9 cellular contexts compared by ENCODE assay signal in the genomic region with DNA sequence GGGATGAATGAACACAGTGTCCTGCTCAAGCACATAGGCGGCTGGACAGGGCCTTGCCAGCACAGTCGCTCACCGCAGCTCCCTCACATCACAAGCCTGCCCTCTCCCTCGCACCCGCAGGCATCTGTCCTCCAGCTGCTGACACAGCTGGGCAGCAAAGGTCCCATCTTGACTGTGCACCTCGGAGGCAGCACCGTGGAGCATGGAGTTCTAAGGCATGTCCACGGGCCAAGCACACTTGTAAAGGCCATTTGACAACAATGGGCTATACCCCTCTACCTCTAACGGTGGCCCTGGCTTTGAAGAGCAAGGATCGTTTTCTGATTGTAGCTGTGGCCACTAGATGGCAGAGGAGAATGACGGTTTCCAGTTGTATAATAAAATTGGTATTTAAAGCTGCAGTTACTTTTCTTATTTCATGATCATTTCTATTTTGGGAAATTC. TPM values are rescaled to one million over a fixed set of nuclear protein-coding genes. Genes with fewer than 3 reads are reported as not detected.
DNase-seq lines count a peak whose midpoint lies in the region; ATAC-seq and TF ChIP-seq lines count a peak whose summit lies in the region.
"Had no signal": no experiment of that assay in that cellular context is flagged by ENCODE, and none has a peak within 500 bp of the region (broad histone marks: within the 10 kb centered on the region; RNA-seq: fewer than 3 reads in every experiment).

No MANE protein-coding gene starts in this region.

- in situ Hi-C loops in IMR-90 (cut with MboI; ENCODE audit: low sequenced_read_pairs) = loop anchor here (10.0 to 25.0 kb wide), 3 partner anchors 464 to 1311 kb away; a partner anchor contains a TSS

- H3K9me3 ChIP-seq in IMR-90 (ENCODE audit: control insufficient read depth, insufficient read depth, low read length) = no peaks in the 10 kb centered on the region
- H3K9me3 ChIP-seq in smooth muscle cell (replicated peaks; ENCODE audit: low read depth) = no peaks in the 10 kb centered on the region

- H3K79me2 ChIP-seq in smooth muscle cell (ENCODE audit: low read depth) = no peaks in the 10 kb centered on the region

- TF ChIP-seq CTCF in IMR-90 (conservative IDR thresholded peaks at IDR 0.05; ENCODE audit: low read depth, low read length) (peak; percentile 58), smooth muscle cell (IDR thresholded peaks at IDR 0.05; ENCODE audit: borderline replicate concordance, insufficient read depth, poor library complexity, severe bottlenecking) (peak; percentile 41)

- no peak overlapping the region for H3K14ac ChIP-seq in IMR-90 (replicated peaks; ENCODE audit: low read depth, low read length)

- H3K4ac ChIP-seq in IMR-90 (ENCODE audit: low read depth, low read length) = no peak overlapping the region

- H3K4me2 ChIP-seq in IMR-90 (ENCODE audit: low read depth, low read length) = no peak overlapping the region
- no peak overlapping the region for H3K4me2 ChIP-seq in smooth muscle cell

- POLR2A ChIA-PET in IMR-90 (lab: Charles Lee; ENCODE audit: unreplicated experiment) = interaction anchor here (0.6 kb wide), 1 partner anchor 362 kb away, joined by 7 read pairs; no protein-coding TSS in a partner anchor

- H3K27me3 ChIP-seq in IMR-90 (ENCODE audit: control insufficient read depth, insufficient read depth, low read length) = peaks cover 5% of the 10 kb centered on the region; the same call in 1 of the 2 replicates
- no peaks in the 10 kb centered on the region for H3K27me3 ChIP-seq in smooth muscle cell (ENCODE audit: low read depth)

- no peaks in the 10 kb centered on the region for H3K9me3 Mint-ChIP-seq in activated naive CD4-positive, alpha-beta T cell treated with anti-CD3 and anti-CD28 coated beads, Interleukin-2, amount 10 ng/mL, durations not matched to agents 7 days and 5 days
- H3K9me3 Mint-ChIP-seq: activated T-cell treated with anti-CD3 and anti-CD28 coated beads, Interleukin-2, amount 50 U/mL, for 4 hours had no signal

- H3K18ac ChIP-seq in IMR-90 (ENCODE audit: low read depth, low read length) = no peak overlapping the region

- dilution Hi-C loops in IMR-90 (cut with HindIII; ENCODE audit: low sequenced_read_pairs, unreplicated experiment) = no loop called here

- no peak overlapping the region for H3K27ac Mint-ChIP-seq in activated naive CD4-positive, alpha-beta T cell treated with anti-CD3 and anti-CD28 coated beads, Interleukin-2, amount 10 ng/mL, durations not matched to agents 7 days and 5 days

- no peak overlapping the region for H3K23ac ChIP-seq in IMR-90 (ENCODE audit: low read depth, low read length)

- TF ChIP-seq RAD21 in IMR-90 (IDR thresholded peaks at IDR 0.05; ENCODE audit: low read length) = peak; percentile 43

- H2BK15ac ChIP-seq in IMR-90 (ENCODE audit: low read depth, low read length) = no peak overlapping the region

- H2BK20ac ChIP-seq in IMR-90 (ENCODE audit: low read depth, low read length) = no peak overlapping the region

- no peaks in the 10 kb centered on the region for H3K9me1 ChIP-seq in IMR-90 (ENCODE audit: insufficient read depth, low read length)

- H3K27ac ChIP-seq in IMR-90 (ENCODE audit: insufficient read depth, low read length) (no peak overlapping the region), smooth muscle cell (ENCODE audit: low read depth) (no peak overlapping the region)

- no peak overlapping the region for H3K56ac ChIP-seq in IMR-90 (ENCODE audit: extremely low read depth, insufficient read depth, low read length)

- peak overlapping the region; percentile 70 for H2AFZ ChIP-seq in IMR-90 (replicated peaks; ENCODE audit: low read length, poor library complexity)
- H2AFZ ChIP-seq in smooth muscle cell (ENCODE audit: low read depth) = no peak overlapping the region

- CTCF ChIA-PET in IMR-90 (lab: Yijun Ruan, JAX) = interaction anchor here (0.6 to 1.3 kb wide), 4 partner anchors 9 to 575 kb away, joined by 3 to 9 read pairs (median 3); no protein-coding TSS in a partner anchor
- CTCF ChIA-PET in activated naive CD4-positive, alpha-beta T cell treated with anti-CD3 and anti-CD28 coated beads, Interleukin-2, amount 10 ng/mL, durations not matched to agents 7 days and 5 days (lab: Charles Lee) = interaction anchor here (0.7 to 1.6 kb wide), 7 partner anchors 8 to 464 kb away, joined by 3 to 7 read pairs (median 4); no protein-coding TSS in a partner anchor

- H4K91ac ChIP-seq in IMR-90 (ENCODE audit: insufficient read depth, low read depth, low read length) = no peak overlapping the region

- H2BK5ac ChIP-seq in IMR-90 (ENCODE audit: low read depth, low read length, poor library complexity, severe bottlenecking) = no peak overlapping the region

- H3K36me3 ChIP-seq in IMR-90 (ENCODE audit: control insufficient read depth, insufficient read depth, low read length) = peaks cover 2% of the 10 kb centered on the region; the same call in 1 of the 2 replicates
- no peaks in the 10 kb centered on the region for H3K36me3 ChIP-seq in smooth muscle cell (ENCODE audit: low read depth)

- H3K79me1 ChIP-seq in IMR-90 (ENCODE audit: low read depth in 1 of 2, low read length in 2 of 2) = no peaks in the 10 kb centered on the region

- WGBS in IMR-90 (ENCODE audit: extremely low coverage in 2 of 2, insufficient read length in 1 of 2), 2 experiments = no CpG with 5 or more reads among the region's 11 CpGs
- WGBS in smooth muscle cell (ENCODE audit: low lambda C conversion rate) = 51% methylated on average over 11 of the region's 11 CpGs

- H3K9ac ChIP-seq in IMR-90 (ENCODE audit: low read depth, low read length) = no peak overlapping the region
- no peak overlapping the region for H3K9ac ChIP-seq in smooth muscle cell (ENCODE audit: low read depth)

- H3K4me1 Mint-ChIP-seq in activated naive CD4-positive, alpha-beta T cell treated with anti-CD3 and anti-CD28 coated beads, Interleukin-2, amount 10 ng/mL, durations not matched to agents 7 days and 5 days = peaks cover 23% of the 10 kb centered on the region

- H4K20me1 ChIP-seq in IMR-90 (ENCODE audit: insufficient read depth, low read length) = no peaks in the 10 kb centered on the region
- H4K20me1 ChIP-seq in smooth muscle cell (ENCODE audit: low read depth) = no peaks in the 10 kb centered on the region

- H3K4me3 ChIP-seq in IMR-90 (ENCODE audit: insufficient read depth, low read depth, low read length) = no peak overlapping the region
- no peak overlapping the region for H3K4me3 ChIP-seq in smooth muscle cell

- H3F3A ChIP-seq in smooth muscle cell (ENCODE audit: low read depth) = no peaks in the 10 kb centered on the region

- peaks cover 2% of the 10 kb centered on the region; the same call in 1 of the 2 replicates for H3K4me1 ChIP-seq in IMR-90 (ENCODE audit: control insufficient read depth, insufficient read depth, low read length)
- H3K4me1 ChIP-seq in smooth muscle cell (ENCODE audit: low read depth) = no peaks in the 10 kb centered on the region

- H2AK9ac ChIP-seq in IMR-90 (replicated peaks; ENCODE audit: low read depth, low read length, poor library complexity) = peak overlapping the region; percentile 44

- intact Hi-C loops in IMR-90 (cut with micrococcal nuclease) = no loop called here
- intact Hi-C loops in left ventricle myocardium superior (cut with micrococcal nuclease) = loop anchor here (10.0 kb wide), 1 partner anchor 124 kb away; no protein-coding TSS in a partner anchor

- H3K27me3 Mint-ChIP-seq in activated naive CD4-positive, alpha-beta T cell treated with anti-CD3 and anti-CD28 coated beads, Interleukin-2, amount 10 ng/mL, durations not matched to agents 7 days and 5 days = peaks cover 7% of the 10 kb centered on the region

- no peak for TF ChIP-seq POLR2A in IMR-90 (IDR thresholded peaks at IDR 0.05; ENCODE audit: low read depth, low read length)

- no peak overlapping the region for H4K5ac ChIP-seq in IMR-90 (ENCODE audit: low read depth, low read length)

- ATAC-seq in IMR-90 (ENCODE audit: low read depth) (peak; percentile 55; the same call in 1 of the 2 replicates), left ventricle myocardium superior (peak; percentile 20)

- peak; percentile 18 for DNase-seq in SIG-M5 treated with dmso at 0.1 percent for 504 hours (lab: John Stamatoyannopoulos, UW; ENCODE audit: unreplicated experiment)
- DNase-seq in SIG-M5 (lab: John Stamatoyannopoulos, UW) = no peak
- peak; percentile 27 for DNase-seq in IMR-90
- DNase-seq in activated naive CD4-positive, alpha-beta T cell treated with anti-CD3 and anti-CD28 coated beads, Interleukin-2, amount 10 ng/mL, durations not matched to agents 7 days and 5 days = peak; percentile 35
- no peak for DNase-seq in left ventricle myocardium superior
- no peak for DNase-seq in smooth muscle cell (lab: John Stamatoyannopoulos, UW; ENCODE audit: unreplicated experiment)
- DNase-seq in GDM1 (lab: John Stamatoyannopoulos, UW) = no peak
- no peak for DNase-seq in activated gamma-delta T cell treated with Interleukin-2 at 50 U/mL for 16 hours
- DNase-seq: activated T-cell treated with anti-CD3 and anti-CD28 coated beads, Interleukin-2, amount 50 U/mL, for 4 hours had no signal

- no peaks in the 10 kb centered on the region for H3K36me3 Mint-ChIP-seq in activated naive CD4-positive, alpha-beta T cell treated with anti-CD3 and anti-CD28 coated beads, Interleukin-2, amount 10 ng/mL, durations not matched to agents 7 days and 5 days

- H4K8ac ChIP-seq in IMR-90 (ENCODE audit: low read depth in 2 of 2, low read length in 2 of 2) = no peak overlapping the region

- BruUV-seq in IMR-90 (replicated peaks; lab: Mats Ljungman, UMichigan) = no TSS peak

- no peak overlapping the region for H2AK5ac ChIP-seq in IMR-90 (ENCODE audit: low read depth, low read length)

- no peak overlapping the region for H3K4me3 Mint-ChIP-seq in activated naive CD4-positive, alpha-beta T cell treated with anti-CD3 and anti-CD28 coated beads, Interleukin-2, amount 10 ng/mL, durations not matched to agents 7 days and 5 days
- H3K4me3 Mint-ChIP-seq: activated T-cell treated with anti-CD3 and anti-CD28 coated beads, Interleukin-2, amount 50 U/mL, for 4 hours had no signal

- H2BK120ac ChIP-seq in IMR-90 (ENCODE audit: low read depth, low read length) = no peak overlapping the region

TF ChIP-seq in IMR-90, 13 proteins besides CTCF, POLR2A, EP300 and RAD21 (continues in another document):
- TF ChIP-seq RFX5 (IDR thresholded peaks at IDR 0.05; ENCODE audit: low read depth, low read length) (peak; percentile 35; the same call in 1 of the 2 replicates), SMC3 (IDR thresholded peaks at IDR 0.05; ENCODE audit: low read depth, low read length) (peak; percentile 32)

RNA-seq across cellular contexts. Expression of a gene that starts 53.8 kb away (rescaled TPM):
- total RNA-seq in IMR-90 (2012; rRNA removed) = under 0.01 and 0.18 TPM in 2 replicates
- polyA plus RNA-seq in IMR-90 (2012; rRNA removed) = 0.67 and 0.72 TPM in 2 replicates
- polyA plus RNA-seq in IMR-90 (2012; cell fraction: cytosol; rRNA removed) = 0.54 and 0.81 TPM in 2 replicates
- polyA plus RNA-seq in IMR-90 (2012; cell fraction: nucleus; rRNA removed; ENCODE audit: low replicate concordance) = 0.30 and 0.32 TPM in 2 replicates
- 25.9 TPM for total RNA-seq in left ventricle myocardium superior
- 0.04 and 0.27 TPM in 2 replicates for total RNA-seq in smooth muscle cell
- 0.19 and 0.78 TPM in 2 replicates for polyA plus RNA-seq in smooth muscle cell

Comparison
In these comparisons a context has a peak if more than half of its experiments do, and no peak if none do; other contexts are left out.
1. DNase-seq: peak in SIG-M5 treated with dmso at 0.1 percent for 504 hours (single experiment), IMR-90 (single experiment) and activated naive CD4-positive, alpha-beta T cell treated with anti-CD3 and anti-CD28 coated beads, Interleukin-2, amount 10 ng/mL, durations not matched to agents 7 days and 5 days (single experiment); none in SIG-M5 (single experiment), left ventricle myocardium superior (single experiment), smooth muscle cell (single experiment), GDM1 (single experiment) and activated gamma-delta T cell treated with Interleukin-2 at 50 U/mL for 16 hours (single experiment).
2. RNA of a gene that starts 53.8 kb away (total RNA-seq): 25.9 TPM in left ventricle myocardium superior (single experiment); under 0.01 to 0.18 TPM in IMR-90 and 0.04 to 0.27 TPM in smooth muscle cell; every median in the first group is over 10 times any median in the second.